Comparison of ENCODE assay signal across 1 cellular context in genomic region chr6:154731296-154732218, GRCh38.
TF ChIP-seq lines count a peak whose summit lies in the region.

No MANE protein-coding gene starts in this region.

TF ChIP-seq in K562, 482 proteins besides CTCF, POLR2A, EP300 and RAD21 (continued from another document):
- TF ChIP-seq, protein P1, sequence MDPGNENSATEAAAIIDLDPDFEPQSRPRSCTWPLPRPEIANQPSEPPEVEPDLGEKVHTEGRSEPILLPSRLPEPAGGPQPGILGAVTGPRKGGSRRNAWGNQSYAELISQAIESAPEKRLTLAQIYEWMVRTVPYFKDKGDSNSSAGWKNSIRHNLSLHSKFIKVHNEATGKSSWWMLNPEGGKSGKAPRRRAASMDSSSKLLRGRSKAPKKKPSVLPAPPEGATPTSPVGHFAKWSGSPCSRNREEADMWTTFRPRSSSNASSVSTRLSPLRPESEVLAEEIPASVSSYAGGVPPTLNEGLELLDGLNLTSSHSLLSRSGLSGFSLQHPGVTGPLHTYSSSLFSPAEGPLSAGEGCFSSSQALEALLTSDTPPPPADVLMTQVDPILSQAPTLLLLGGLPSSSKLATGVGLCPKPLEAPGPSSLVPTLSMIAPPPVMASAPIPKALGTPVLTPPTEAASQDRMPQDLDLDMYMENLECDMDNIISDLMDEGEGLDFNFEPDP (CRISPR knock-in tag; IDR thresholded peaks at IDR 0.05): no peak
- peak; percentile 12; the same call in 1 of the 2 replicates for TF ChIP-seq PHF8 (IDR thresholded peaks at IDR 0.05; ENCODE audit: borderline replicate concordance, low read length)
- no peak for TF ChIP-seq ZNF398 (CRISPR knock-in tag; IDR thresholded peaks at IDR 0.05)
- TF ChIP-seq ZBTB33 (CRISPR knock-in tag; IDR thresholded peaks at IDR 0.05): 0 out of 2 replicates have a peak, but pooled peaks have one; percentile 27
- peak in 1 of 2 experiments; percentile 76 for TF ChIP-seq KDM1A (IDR thresholded peaks at IDR 0.05)
- TF ChIP-seq, protein P2, sequence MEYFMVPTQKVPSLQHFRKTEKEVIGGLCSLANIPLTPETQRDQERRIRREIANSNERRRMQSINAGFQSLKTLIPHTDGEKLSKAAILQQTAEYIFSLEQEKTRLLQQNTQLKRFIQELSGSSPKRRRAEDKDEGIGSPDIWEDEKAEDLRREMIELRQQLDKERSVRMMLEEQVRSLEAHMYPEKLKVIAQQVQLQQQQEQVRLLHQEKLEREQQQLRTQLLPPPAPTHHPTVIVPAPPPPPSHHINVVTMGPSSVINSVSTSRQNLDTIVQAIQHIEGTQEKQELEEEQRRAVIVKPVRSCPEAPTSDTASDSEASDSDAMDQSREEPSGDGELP (CRISPR knock-in tag; IDR thresholded peaks at IDR 0.05; ENCODE audit: borderline replicate concordance): no peak
- TF ChIP-seq PHF21A (IDR thresholded peaks at IDR 0.05; ENCODE audit: borderline replicate concordance, low read depth): peak; percentile 70; the same call in 1 of the 2 replicates
